ENCODE assay signal across 2 cellular contexts in the genomic region with DNA sequence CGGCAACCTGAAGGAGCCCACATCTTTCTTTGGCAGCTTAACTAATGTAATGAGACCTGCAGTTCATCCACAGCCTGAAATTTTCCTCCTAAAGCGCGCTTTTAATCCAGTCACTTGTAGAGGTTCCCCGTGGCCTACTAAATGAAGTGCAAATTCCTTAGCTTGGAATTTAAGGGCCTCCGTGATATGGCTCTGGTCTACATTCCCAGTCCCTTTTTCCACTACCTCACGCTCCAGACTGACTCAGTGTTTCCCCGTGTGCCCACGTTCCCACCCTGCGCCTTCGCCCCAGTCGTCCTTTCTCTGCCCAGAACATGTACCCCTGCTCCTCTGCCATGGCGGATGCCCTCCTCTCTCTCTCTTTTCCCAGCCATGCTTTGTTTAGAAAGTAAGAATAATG.
TF ChIP-seq lines count a peak whose summit lies in the region.

No MANE protein-coding gene starts in this region.

TF ChIP-seq in A549, 52 proteins besides CTCF, POLR2A, EP300 and RAD21:
- no peak for TF ChIP-seq ZNF302 (CRISPR knock-in tag; IDR thresholded peaks at IDR 0.05)
- no peak for TF ChIP-seq CEBPB (IDR thresholded peaks at IDR 0.05)
- no peak for TF ChIP-seq JUNB (IDR thresholded peaks at IDR 0.05)
- no peak for TF ChIP-seq FOXS1 (CRISPR knock-in tag; IDR thresholded peaks at IDR 0.05)
- TF ChIP-seq ZSCAN20 (CRISPR knock-in tag; IDR thresholded peaks at IDR 0.05) = no peak
- TF ChIP-seq, protein P1, sequence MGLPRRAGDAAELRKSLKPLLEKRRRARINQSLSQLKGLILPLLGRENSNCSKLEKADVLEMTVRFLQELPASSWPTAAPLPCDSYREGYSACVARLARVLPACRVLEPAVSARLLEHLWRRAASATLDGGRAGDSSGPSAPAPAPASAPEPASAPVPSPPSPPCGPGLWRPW (IDR thresholded peaks at IDR 0.05) = no peak
- no peak for TF ChIP-seq HOXA7 (CRISPR knock-in tag; IDR thresholded peaks at IDR 0.05)
- TF ChIP-seq GATA3 (IDR thresholded peaks at IDR 0.05; ENCODE audit: borderline replicate concordance) = no peak
- TF ChIP-seq, protein P2, sequence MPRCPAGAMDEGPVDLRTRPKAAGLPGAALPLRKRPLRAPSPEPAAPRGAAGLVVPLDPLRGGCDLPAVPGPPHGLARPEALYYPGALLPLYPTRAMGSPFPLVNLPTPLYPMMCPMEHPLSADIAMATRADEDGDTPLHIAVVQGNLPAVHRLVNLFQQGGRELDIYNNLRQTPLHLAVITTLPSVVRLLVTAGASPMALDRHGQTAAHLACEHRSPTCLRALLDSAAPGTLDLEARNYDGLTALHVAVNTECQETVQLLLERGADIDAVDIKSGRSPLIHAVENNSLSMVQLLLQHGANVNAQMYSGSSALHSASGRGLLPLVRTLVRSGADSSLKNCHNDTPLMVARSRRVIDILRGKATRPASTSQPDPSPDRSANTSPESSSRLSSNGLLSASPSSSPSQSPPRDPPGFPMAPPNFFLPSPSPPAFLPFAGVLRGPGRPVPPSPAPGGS (IDR thresholded peaks at IDR 0.05) = no peak
- TF ChIP-seq, protein P3, sequence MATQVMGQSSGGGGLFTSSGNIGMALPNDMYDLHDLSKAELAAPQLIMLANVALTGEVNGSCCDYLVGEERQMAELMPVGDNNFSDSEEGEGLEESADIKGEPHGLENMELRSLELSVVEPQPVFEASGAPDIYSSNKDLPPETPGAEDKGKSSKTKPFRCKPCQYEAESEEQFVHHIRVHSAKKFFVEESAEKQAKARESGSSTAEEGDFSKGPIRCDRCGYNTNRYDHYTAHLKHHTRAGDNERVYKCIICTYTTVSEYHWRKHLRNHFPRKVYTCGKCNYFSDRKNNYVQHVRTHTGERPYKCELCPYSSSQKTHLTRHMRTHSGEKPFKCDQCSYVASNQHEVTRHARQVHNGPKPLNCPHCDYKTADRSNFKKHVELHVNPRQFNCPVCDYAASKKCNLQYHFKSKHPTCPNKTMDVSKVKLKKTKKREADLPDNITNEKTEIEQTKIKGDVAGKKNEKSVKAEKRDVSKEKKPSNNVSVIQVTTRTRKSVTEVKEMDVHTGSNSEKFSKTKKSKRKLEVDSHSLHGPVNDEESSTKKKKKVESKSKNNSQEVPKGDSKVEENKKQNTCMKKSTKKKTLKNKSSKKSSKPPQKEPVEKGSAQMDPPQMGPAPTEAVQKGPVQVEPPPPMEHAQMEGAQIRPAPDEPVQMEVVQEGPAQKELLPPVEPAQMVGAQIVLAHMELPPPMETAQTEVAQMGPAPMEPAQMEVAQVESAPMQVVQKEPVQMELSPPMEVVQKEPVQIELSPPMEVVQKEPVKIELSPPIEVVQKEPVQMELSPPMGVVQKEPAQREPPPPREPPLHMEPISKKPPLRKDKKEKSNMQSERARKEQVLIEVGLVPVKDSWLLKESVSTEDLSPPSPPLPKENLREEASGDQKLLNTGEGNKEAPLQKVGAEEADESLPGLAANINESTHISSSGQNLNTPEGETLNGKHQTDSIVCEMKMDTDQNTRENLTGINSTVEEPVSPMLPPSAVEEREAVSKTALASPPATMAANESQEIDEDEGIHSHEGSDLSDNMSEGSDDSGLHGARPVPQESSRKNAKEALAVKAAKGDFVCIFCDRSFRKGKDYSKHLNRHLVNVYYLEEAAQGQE (IDR thresholded peaks at IDR 0.05) = no peak
- no peak for TF ChIP-seq TP53 (CRISPR knock-in tag; IDR thresholded peaks at IDR 0.05)

TF ChIP-seq in H1, 55 proteins besides CTCF, POLR2A, EP300 and RAD21:
- no peak for TF ChIP-seq TBP (IDR thresholded peaks at IDR 0.05; ENCODE audit: low read depth, low read length)
- no peak for TF ChIP-seq YY1 (IDR thresholded peaks at IDR 0.05; ENCODE audit: low read depth, low read length)
- TF ChIP-seq SP4 (IDR thresholded peaks at IDR 0.05; ENCODE audit: low read length) = no peak
- no peak for TF ChIP-seq GTF2F1 (IDR thresholded peaks at IDR 0.05; ENCODE audit: borderline replicate concordance, low read depth, low read length)
- no peak for TF ChIP-seq RFX5 (IDR thresholded peaks at IDR 0.05; ENCODE audit: borderline replicate concordance, low read depth, low read length)
- no peak for TF ChIP-seq SIRT6 (IDR thresholded peaks at IDR 0.05; ENCODE audit: low read length)
- no peak for TF ChIP-seq JUN (IDR thresholded peaks at IDR 0.05; ENCODE audit: low read depth, low read length)
- TF ChIP-seq HDAC2 (IDR thresholded peaks at IDR 0.05; ENCODE audit: borderline replicate concordance in 1 of 2, low read depth in 2 of 2, low read length in 2 of 2) = no peak
- no peak for TF ChIP-seq CEBPB (IDR thresholded peaks at IDR 0.05; ENCODE audit: low read depth, low read length)
- TF ChIP-seq GABPA (IDR thresholded peaks at IDR 0.05; ENCODE audit: borderline replicate concordance, insufficient read depth, low read length) = no peak
- TF ChIP-seq RNF2 (IDR thresholded peaks at IDR 0.05; ENCODE audit: borderline replicate concordance, low read depth, low read length, missing control alignments, poor library complexity, severe bottlenecking) = no peak
- no peak for TF ChIP-seq NANOG (IDR thresholded peaks at IDR 0.05; ENCODE audit: insufficient read depth, low read depth, low read length, poor library complexity, severe bottlenecking)
- TF ChIP-seq, protein P4, sequence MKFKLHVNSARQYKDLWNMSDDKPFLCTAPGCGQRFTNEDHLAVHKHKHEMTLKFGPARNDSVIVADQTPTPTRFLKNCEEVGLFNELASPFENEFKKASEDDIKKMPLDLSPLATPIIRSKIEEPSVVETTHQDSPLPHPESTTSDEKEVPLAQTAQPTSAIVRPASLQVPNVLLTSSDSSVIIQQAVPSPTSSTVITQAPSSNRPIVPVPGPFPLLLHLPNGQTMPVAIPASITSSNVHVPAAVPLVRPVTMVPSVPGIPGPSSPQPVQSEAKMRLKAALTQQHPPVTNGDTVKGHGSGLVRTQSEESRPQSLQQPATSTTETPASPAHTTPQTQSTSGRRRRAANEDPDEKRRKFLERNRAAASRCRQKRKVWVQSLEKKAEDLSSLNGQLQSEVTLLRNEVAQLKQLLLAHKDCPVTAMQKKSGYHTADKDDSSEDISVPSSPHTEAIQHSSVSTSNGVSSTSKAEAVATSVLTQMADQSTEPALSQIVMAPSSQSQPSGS (IDR thresholded peaks at IDR 0.05; ENCODE audit: low read length) = no peak
- TF ChIP-seq RXRA (IDR thresholded peaks at IDR 0.05; ENCODE audit: insufficient read depth, low read depth, low read length) = no peak
- TF ChIP-seq EZH2 (IDR thresholded peaks at IDR 0.05; ENCODE audit: low read depth, low read length, severe bottlenecking) = no peak
- TF ChIP-seq CHD2 (IDR thresholded peaks at IDR 0.05; ENCODE audit: low read length) = no peak
- no peak for TF ChIP-seq CBX8 (IDR thresholded peaks at IDR 0.05; ENCODE audit: borderline replicate concordance, low read depth, low read length)
